11 cellular contexts compared by ENCODE assay signal in genomic region chr6:154814063-154814462, GRCh38.
DNase-seq lines count a peak whose midpoint lies in the region; ATAC-seq and TF ChIP-seq lines count a peak whose summit lies in the region.
"Had no signal": no experiment of that assay in that cellular context is flagged by ENCODE, and none has a peak within 500 bp of the region (broad histone marks: within the 10 kb centered on the region; RNA-seq: fewer than 3 reads in every experiment).

No MANE protein-coding gene starts in this region.

- H3K4me1 Mint-ChIP-seq in natural killer cell, result peaks cover 7 to 11% of the 10 kb centered on the region in 2 donors

- no peaks in the 10 kb centered on the region for H3K27me3 Mint-ChIP-seq in natural killer cell (ENCODE audit: low read depth in 2 of 2)

- no peaks in the 10 kb centered on the region for H4K20me1 ChIP-seq in DOHH2 (ENCODE audit: control insufficient read depth, insufficient read depth, low read depth, low read length)

- H3K4me3 ChIP-seq in DOHH2 (ENCODE audit: low read length), result peak overlapping the region; percentile 4; the same call in 1 of the 2 replicates

- peak; percentile 86 for ATAC-seq in GM19395 (IDR thresholded peaks at IDR 0.05; ENCODE audit: unreplicated experiment)
- peak; percentile 86 for ATAC-seq in HG02852 (IDR thresholded peaks at IDR 0.05; ENCODE audit: unreplicated experiment)
- ATAC-seq in HG03520 (IDR thresholded peaks at IDR 0.05; ENCODE audit: unreplicated experiment), result peak; percentile 76
- no peak for ATAC-seq in natural killer cell
- ATAC-seq: HCT116 had no signal

- peaks cover 31% of the 10 kb centered on the region for H3K36me3 Mint-ChIP-seq in natural killer cell

- no peak overlapping the region for H3K4me3 Mint-ChIP-seq in natural killer cell

- intact Hi-C loops in natural killer cell (cut with micrococcal nuclease), result no loop called here

- no peaks in the 10 kb centered on the region for H3K9me3 Mint-ChIP-seq in natural killer cell

- no peak overlapping the region for H3K27ac Mint-ChIP-seq in natural killer cell

- H3K79me2 ChIP-seq in DOHH2 (ENCODE audit: control insufficient read depth, low read length), result peaks cover 4% of the 10 kb centered on the region; the same call in 1 of the 2 replicates

- H3K9me3 ChIP-seq in DOHH2 (ENCODE audit: control insufficient read depth, insufficient read depth, low read length), result no peaks in the 10 kb centered on the region

- H3K4me2 ChIP-seq in DOHH2 (ENCODE audit: low read length), result peak overlapping the region; percentile 51

- peak overlapping the region; percentile 53 for H3K27ac ChIP-seq in DOHH2 (ENCODE audit: low read depth, low read length)

- H3F3A ChIP-seq in DOHH2 (ENCODE audit: control insufficient read depth, insufficient read depth), result peaks cover 7% of the 10 kb centered on the region

- H3K9me2 ChIP-seq in DOHH2 (replicated peaks; ENCODE audit: control insufficient read depth, low read length), result no peaks in the 10 kb centered on the region

- CTCF ChIA-PET in GM10248 (lab: Yijun Ruan, JAX), result interaction anchor here (1.0 to 4.0 kb wide), 6 partner anchors 9 to 138 kb away, joined by 3 to 18 read pairs (median 7); no protein-coding TSS in a partner anchor

- H3K4me1 ChIP-seq in DOHH2 (ENCODE audit: control insufficient read depth, low read length), result peaks cover 41% of the 10 kb centered on the region

- TF ChIP-seq CTCF in DOHH2 (IDR thresholded peaks at IDR 0.05; ENCODE audit: low read depth, low read length, poor library complexity, severe bottlenecking) (no peak), GM10248 (IDR thresholded peaks at IDR 0.05; ENCODE audit: control extremely low read depth, extremely low read depth, low read depth, missing control alignments) (no peak), natural killer cell (IDR thresholded peaks at IDR 0.05) (no peak)

- H3K36me3 ChIP-seq in DOHH2 (ENCODE audit: control insufficient read depth, low read length), result peaks cover 98% of the 10 kb centered on the region

- no peak for DNase-seq in mesenteric fat pad (ENCODE audit: low spot score)
- no peak for DNase-seq in medulla oblongata (ENCODE audit: extremely low spot score)
- no peak for DNase-seq in GM10248 (ENCODE audit: extremely low spot score)
- no peak for DNase-seq in natural killer cell
- DNase-seq: NCI-H526 treated with DMSO at 0.1 percent for 48 hours, SW 1271 had no signal

- H3K27me3 ChIP-seq in DOHH2 (ENCODE audit: control insufficient read depth, low read length), result no peaks in the 10 kb centered on the region

- POLR2A ChIA-PET in GM10248 (lab: Yijun Ruan, JAX), result no interaction called here

Comparison
In these comparisons a context has a peak if more than half of its experiments do, and no peak if none do; other contexts are left out.
1. ATAC-seq: peak in GM19395 (single experiment), HG02852 (single experiment) and HG03520 (single experiment); none in natural killer cell (0 of 3).